In genomic region chr1:243513726-243514491, GRCh38 we compare ENCODE assay signal across 11 cellular contexts.
DNase-seq lines count a peak whose midpoint lies in the region; ATAC-seq and TF ChIP-seq lines count a peak whose summit lies in the region.
"Had no signal": no experiment of that assay in that cellular context is flagged by ENCODE, and none has a peak within 500 bp of the region (broad histone marks: within the 10 kb centered on the region; RNA-seq: fewer than 3 reads in every experiment).

No MANE protein-coding gene starts in this region.

- no peak for TF ChIP-seq CTCF in GM13976 (IDR thresholded peaks at IDR 0.05; ENCODE audit: borderline replicate concordance, control extremely low read depth, extremely low read depth, insufficient read depth, missing control alignments)

- ATAC-seq in HG02798 (IDR thresholded peaks at IDR 0.05; ENCODE audit: poor library complexity, unreplicated experiment) (peak; percentile 72), SK-N-SH treated with all-trans-retinoic acid at 6 μM for 48 hours (peak; percentile 84), GM18498 (IDR thresholded peaks at IDR 0.05; ENCODE audit: unreplicated experiment) (no peak)

- DNase-seq in GM13976 (ENCODE audit: low spot score) (peak; percentile 67), myocyte (ENCODE audit: low read depth) (peak; percentile 28), KG1 (lab: John Stamatoyannopoulos, UW) (no peak), SHP77 treated with DMSO at 0.1 percent for 48 hours (lab: John Stamatoyannopoulos, UW) (no peak)
- no peak for DNase-seq in stimulated activated CD4-positive, alpha-beta T cell treated with anti-CD3 and anti-CD28 coated beads, Interleukin-4, amount 100 ng/mL, for 24 hours
- DNase-seq: DMS79 treated with DMSO at 0.1 percent for 48 hours; stimulated activated naive CD4-positive, alpha-beta T cell; SW 1271 had no signal

- in situ Hi-C loops in GM13976 (cut with MboI; ENCODE audit: low sequenced_read_pairs, unreplicated experiment): no loop called here

TF ChIP-seq in SK-N-SH treated with all-trans-retinoic acid at 6 μM for 48 hours, 23 proteins besides CTCF, POLR2A, EP300 and RAD21:
- TF ChIP-seq SNAI2 (CRISPR knock-in tag; IDR thresholded peaks at IDR 0.05) (no peak), ESRRG (CRISPR knock-in tag; IDR thresholded peaks at IDR 0.05) (no peak)
- TF ChIP-seq, protein P1, sequence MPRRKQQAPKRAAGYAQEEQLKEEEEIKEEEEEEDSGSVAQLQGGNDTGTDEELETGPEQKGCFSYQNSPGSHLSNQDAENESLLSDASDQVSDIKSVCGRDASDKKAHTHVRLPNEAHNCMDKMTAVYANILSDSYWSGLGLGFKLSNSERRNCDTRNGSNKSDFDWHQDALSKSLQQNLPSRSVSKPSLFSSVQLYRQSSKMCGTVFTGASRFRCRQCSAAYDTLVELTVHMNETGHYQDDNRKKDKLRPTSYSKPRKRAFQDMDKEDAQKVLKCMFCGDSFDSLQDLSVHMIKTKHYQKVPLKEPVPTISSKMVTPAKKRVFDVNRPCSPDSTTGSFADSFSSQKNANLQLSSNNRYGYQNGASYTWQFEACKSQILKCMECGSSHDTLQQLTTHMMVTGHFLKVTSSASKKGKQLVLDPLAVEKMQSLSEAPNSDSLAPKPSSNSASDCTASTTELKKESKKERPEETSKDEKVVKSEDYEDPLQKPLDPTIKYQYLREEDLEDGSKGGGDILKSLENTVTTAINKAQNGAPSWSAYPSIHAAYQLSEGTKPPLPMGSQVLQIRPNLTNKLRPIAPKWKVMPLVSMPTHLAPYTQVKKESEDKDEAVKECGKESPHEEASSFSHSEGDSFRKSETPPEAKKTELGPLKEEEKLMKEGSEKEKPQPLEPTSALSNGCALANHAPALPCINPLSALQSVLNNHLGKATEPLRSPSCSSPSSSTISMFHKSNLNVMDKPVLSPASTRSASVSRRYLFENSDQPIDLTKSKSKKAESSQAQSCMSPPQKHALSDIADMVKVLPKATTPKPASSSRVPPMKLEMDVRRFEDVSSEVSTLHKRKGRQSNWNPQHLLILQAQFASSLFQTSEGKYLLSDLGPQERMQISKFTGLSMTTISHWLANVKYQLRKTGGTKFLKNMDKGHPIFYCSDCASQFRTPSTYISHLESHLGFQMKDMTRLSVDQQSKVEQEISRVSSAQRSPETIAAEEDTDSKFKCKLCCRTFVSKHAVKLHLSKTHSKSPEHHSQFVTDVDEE (CRISPR knock-in tag; IDR thresholded peaks at IDR 0.05): no peak
TF ChIP-seq in SK-N-SH treated with all-trans-retinoic acid at 6 μM for 48 hours: peak in this region for 0.

Comparison
In these comparisons a context has a peak if more than half of its experiments do, and no peak if none do; other contexts are left out.
1. DNase-seq: peak in GM13976 (single experiment) and myocyte (single experiment); none in stimulated activated CD4-positive, alpha-beta T cell treated with anti-CD3 and anti-CD28 coated beads, Interleukin-4, amount 100 ng/mL, for 24 hours (single experiment), KG1 (single experiment) and SHP77 treated with DMSO at 0.1 percent for 48 hours (single experiment).